In genomic region chr16:74730049-74730683, GRCh38 we compare ENCODE assay signal across 14 cellular contexts. TPM values are rescaled to one million over a fixed set of nuclear protein-coding genes. Genes with fewer than 3 reads are reported as not detected.
A peak's percentile ranks its signal among the peaks of the same experiment; 100 is the strongest.
DNase-seq lines count a peak whose midpoint lies in the region; ATAC-seq, FAIRE-seq and TF ChIP-seq lines count a peak whose summit lies in the region.
"Had no signal": no experiment of that assay in that cellular context is flagged by ENCODE, and none has a peak within 500 bp of the region (broad histone marks: within the 10 kb centered on the region; RNA-seq: fewer than 3 reads in every experiment).

No MANE protein-coding gene starts in this region.

- no peaks in the 10 kb centered on the region for H3K79me2 ChIP-seq in MM.1S (ENCODE audit: low read length)

- no peak overlapping the region for H2AFZ ChIP-seq in MM.1S (ENCODE audit: low read length)

- CTCF ChIA-PET in MCF 10A (lab: Yijun Ruan, JAX) = interaction anchor here (0.6 to 1.9 kb wide), 4 partner anchors 20 to 144 kb away, joined by 3 to 11 read pairs (median 6); no protein-coding TSS in a partner anchor
- CTCF ChIA-PET in activated CD4-positive, alpha-beta memory T cell treated with anti-CD3 and anti-CD28 coated beads, Interleukin-2, amount 10 ng/mL, durations not matched to agents 7 days and 5 days (lab: Charles Lee) = interaction anchor here (0.6 to 1.4 kb wide), 2 partner anchors 133 to 530 kb away, joined by 4 to 5 read pairs; no protein-coding TSS in a partner anchor

- peak; percentile 51 for ATAC-seq in activated naive CD8-positive, alpha-beta T cell treated with anti-CD3 and anti-CD28 coated beads, Interleukin-2, amount 10 ng/mL, durations not matched to agents 7 days and 5 days (ENCODE audit: low read depth)
- no peak for ATAC-seq in activated naive CD8-positive, alpha-beta T cell treated with anti-CD3 and anti-CD28 coated beads, Interleukin-2, amount 50 U/mL, for 24 hours
- ATAC-seq in lower lobe of right lung = peak; percentile 56 to 60
- ATAC-seq in stimulated activated naive CD8-positive, alpha-beta T cell treated with anti-CD3 and anti-CD28 coated beads, Interleukin-15, amount 100 ng/mL, for 72 hours = no peak

- peaks cover 9% of the 10 kb centered on the region for H3K9me3 Mint-ChIP-seq in activated naive CD8-positive, alpha-beta T cell treated with anti-CD3 and anti-CD28 coated beads, Interleukin-2, amount 10 ng/mL, durations not matched to agents 7 days and 5 days
- peaks cover 11% of the 10 kb centered on the region for H3K9me3 Mint-ChIP-seq in activated naive CD8-positive, alpha-beta T cell treated with anti-CD3 and anti-CD28 coated beads, Interleukin-2, amount 50 U/mL, for 24 hours
- peaks cover 9% of the 10 kb centered on the region for H3K9me3 Mint-ChIP-seq in MCF 10A (ENCODE audit: unreplicated experiment)
- peaks cover 0 to 15% of the 10 kb centered on the region in 2 donors for H3K9me3 Mint-ChIP-seq in stimulated activated naive CD8-positive, alpha-beta T cell treated with anti-CD3 and anti-CD28 coated beads, Interleukin-15, amount 100 ng/mL, for 72 hours
- H3K9me3 Mint-ChIP-seq in activated CD4-positive, alpha-beta memory T cell treated with anti-CD3 and anti-CD28 coated beads, Interleukin-2, amount 10 ng/mL, durations not matched to agents 7 days and 5 days = peaks cover 9% of the 10 kb centered on the region

- no peaks in the 10 kb centered on the region for H3K9me2 ChIP-seq in MM.1S (replicated peaks; ENCODE audit: insufficient read depth, low read length)

- no peak overlapping the region for H3K4me2 ChIP-seq in MM.1S (ENCODE audit: low read depth, low read length)

- no peak overlapping the region for H3K9ac ChIP-seq in MM.1S (ENCODE audit: low read length)

- peak overlapping the region; percentile 44 for H3K4me3 Mint-ChIP-seq in activated naive CD8-positive, alpha-beta T cell treated with anti-CD3 and anti-CD28 coated beads, Interleukin-2, amount 10 ng/mL, durations not matched to agents 7 days and 5 days
- H3K4me3 Mint-ChIP-seq in activated naive CD8-positive, alpha-beta T cell treated with anti-CD3 and anti-CD28 coated beads, Interleukin-2, amount 50 U/mL, for 24 hours = no peak overlapping the region
- H3K4me3 Mint-ChIP-seq in MCF 10A (ENCODE audit: unreplicated experiment) = no peak overlapping the region
- H3K4me3 Mint-ChIP-seq in stimulated activated naive CD8-positive, alpha-beta T cell treated with anti-CD3 and anti-CD28 coated beads, Interleukin-15, amount 100 ng/mL, for 72 hours = no peak overlapping the region
- no peak overlapping the region for H3K4me3 Mint-ChIP-seq in activated CD4-positive, alpha-beta memory T cell treated with anti-CD3 and anti-CD28 coated beads, Interleukin-2, amount 10 ng/mL, durations not matched to agents 7 days and 5 days
- H3K4me3 Mint-ChIP-seq: stimulated activated naive CD8-positive, alpha-beta T cell treated with anti-CD3 and anti-CD28 coated beads, Interleukin-15, Interleukin-2, amounts not matched to agents 100 ng/mL and 50 ng/mL, for 24 hours had no signal

- no peaks in the 10 kb centered on the region for H3K36me3 Mint-ChIP-seq in activated naive CD8-positive, alpha-beta T cell treated with anti-CD3 and anti-CD28 coated beads, Interleukin-2, amount 10 ng/mL, durations not matched to agents 7 days and 5 days
- no peaks in the 10 kb centered on the region for H3K36me3 Mint-ChIP-seq in activated naive CD8-positive, alpha-beta T cell treated with anti-CD3 and anti-CD28 coated beads, Interleukin-2, amount 50 U/mL, for 24 hours (ENCODE audit: low read depth)
- no peaks in the 10 kb centered on the region for H3K36me3 Mint-ChIP-seq in MCF 10A (ENCODE audit: insufficient read depth, unreplicated experiment)
- no peaks in the 10 kb centered on the region for H3K36me3 Mint-ChIP-seq in activated CD4-positive, alpha-beta memory T cell treated with anti-CD3 and anti-CD28 coated beads, Interleukin-2, amount 10 ng/mL, durations not matched to agents 7 days and 5 days (ENCODE audit: low read depth)

- FAIRE-seq in D721Med (lab: Jason Lieb, UNC) = no peak
- FAIRE-seq: frontal cortex had no signal

- H3K9me3 ChIP-seq in lower lobe of right lung = peaks cover 6% of the 10 kb centered on the region
- no peaks in the 10 kb centered on the region for H3K9me3 ChIP-seq in MM.1S (replicated peaks; ENCODE audit: insufficient read depth, low read length)

- no peaks in the 10 kb centered on the region for H4K20me1 ChIP-seq in MM.1S (ENCODE audit: insufficient read depth, low read length)

- POLR2A ChIA-PET in activated naive CD8-positive, alpha-beta T cell treated with anti-CD3 and anti-CD28 coated beads, Interleukin-2, amount 10 ng/mL, durations not matched to agents 7 days and 5 days (lab: Charles Lee) = no interaction called here
- POLR2A ChIA-PET in MCF 10A (lab: Yijun Ruan, JAX) = interaction anchor here (0.6 to 0.9 kb wide), 3 partner anchors 8 to 37 kb away, joined by 3 to 4 read pairs (median 3); no protein-coding TSS in a partner anchor
- POLR2A ChIA-PET in activated CD4-positive, alpha-beta memory T cell treated with anti-CD3 and anti-CD28 coated beads, Interleukin-2, amount 10 ng/mL, durations not matched to agents 7 days and 5 days (lab: Charles Lee) = interaction anchor here (0.8 kb wide), 1 partner anchor 45 kb away, joined by 4 read pairs; the partner anchor contains the start of gene FA2H

- no peak for TF ChIP-seq CTCF in MCF 10A (IDR thresholded peaks at IDR 0.05; ENCODE audit: unreplicated experiment)
- TF ChIP-seq CTCF in lower lobe of right lung (IDR thresholded peaks at IDR 0.05) = no peak
- no peak for TF ChIP-seq CTCF in D721Med (IDR thresholded peaks at IDR 0.05; ENCODE audit: insufficient read depth, missing control alignments)
- no peak for TF ChIP-seq CTCF in MM.1S (IDR thresholded peaks at IDR 0.05; ENCODE audit: low read length)

- no peaks in the 10 kb centered on the region for H3F3A ChIP-seq in MM.1S (ENCODE audit: insufficient read depth, low read length)

- no TSS peak for BruUV-seq in MCF 10A (replicated peaks; lab: Mats Ljungman, UMichigan)

- H3K4me3 ChIP-seq in lower lobe of right lung = no peak overlapping the region
- no peak overlapping the region for H3K4me3 ChIP-seq in MM.1S (ENCODE audit: low read length)

- peaks cover 10% of the 10 kb centered on the region for H3K27me3 Mint-ChIP-seq in activated naive CD8-positive, alpha-beta T cell treated with anti-CD3 and anti-CD28 coated beads, Interleukin-2, amount 10 ng/mL, durations not matched to agents 7 days and 5 days
- H3K27me3 Mint-ChIP-seq in activated naive CD8-positive, alpha-beta T cell treated with anti-CD3 and anti-CD28 coated beads, Interleukin-2, amount 50 U/mL, for 24 hours = no peaks in the 10 kb centered on the region
- H3K27me3 Mint-ChIP-seq in MCF 10A (ENCODE audit: insufficient read depth, unreplicated experiment) = no peaks in the 10 kb centered on the region
- no peaks in the 10 kb centered on the region for H3K27me3 Mint-ChIP-seq in stimulated activated naive CD8-positive, alpha-beta T cell treated with anti-CD3 and anti-CD28 coated beads, Interleukin-15, amount 100 ng/mL, for 72 hours
- no peaks in the 10 kb centered on the region for H3K27me3 Mint-ChIP-seq in activated CD4-positive, alpha-beta memory T cell treated with anti-CD3 and anti-CD28 coated beads, Interleukin-2, amount 10 ng/mL, durations not matched to agents 7 days and 5 days
- H3K27me3 Mint-ChIP-seq: stimulated activated naive CD8-positive, alpha-beta T cell treated with anti-CD3 and anti-CD28 coated beads, Interleukin-15, Interleukin-2, amounts not matched to agents 100 ng/mL and 50 ng/mL, for 24 hours had no signal

- intact Hi-C loops in MCF 10A (cut with micrococcal nuclease) = no loop called here
- intact Hi-C loops in lower lobe of right lung (cut with DNase I) = no loop called here

- peak overlapping the region; percentile 79 for H3K27ac Mint-ChIP-seq in activated naive CD8-positive, alpha-beta T cell treated with anti-CD3 and anti-CD28 coated beads, Interleukin-2, amount 10 ng/mL, durations not matched to agents 7 days and 5 days
- H3K27ac Mint-ChIP-seq in activated naive CD8-positive, alpha-beta T cell treated with anti-CD3 and anti-CD28 coated beads, Interleukin-2, amount 50 U/mL, for 24 hours = no peak overlapping the region
- peak overlapping the region; percentile 23 for H3K27ac Mint-ChIP-seq in MCF 10A (ENCODE audit: low read depth, unreplicated experiment)
- no peak overlapping the region for H3K27ac Mint-ChIP-seq in stimulated activated naive CD8-positive, alpha-beta T cell treated with anti-CD3 and anti-CD28 coated beads, Interleukin-15, amount 100 ng/mL, for 72 hours
- H3K27ac Mint-ChIP-seq in activated CD4-positive, alpha-beta memory T cell treated with anti-CD3 and anti-CD28 coated beads, Interleukin-2, amount 10 ng/mL, durations not matched to agents 7 days and 5 days = no peak overlapping the region
- H3K27ac Mint-ChIP-seq: stimulated activated naive CD8-positive, alpha-beta T cell treated with anti-CD3 and anti-CD28 coated beads, Interleukin-15, Interleukin-2, amounts not matched to agents 100 ng/mL and 50 ng/mL, for 24 hours had no signal

- H3K4me1 ChIP-seq in lower lobe of right lung (no peaks in the 10 kb centered on the region), MM.1S (ENCODE audit: low read length) (no peaks in the 10 kb centered on the region)

- no peak for DNase-seq in activated naive CD8-positive, alpha-beta T cell treated with anti-CD3 and anti-CD28 coated beads, Interleukin-2, amount 10 ng/mL, durations not matched to agents 7 days and 5 days
- no peak for DNase-seq in activated naive CD8-positive, alpha-beta T cell treated with anti-CD3 and anti-CD28 coated beads, Interleukin-2, amount 50 U/mL, for 24 hours
- peak; percentile 53 for DNase-seq in MCF 10A (ENCODE audit: unreplicated experiment)
- no peak for DNase-seq in lower lobe of right lung
- no peak for DNase-seq in stimulated activated naive CD8-positive, alpha-beta T cell treated with anti-CD3 and anti-CD28 coated beads, Interleukin-15, amount 100 ng/mL, for 72 hours
- no peak for DNase-seq in D721Med (ENCODE audit: insufficient read length, low spot score)
- DNase-seq in MM.1S = no peak
- no peak for DNase-seq in activated CD4-positive, alpha-beta memory T cell treated with anti-CD3 and anti-CD28 coated beads, Interleukin-2, amount 10 ng/mL, durations not matched to agents 7 days and 5 days
- DNase-seq: activated naive CD4-positive, alpha-beta T cell; stimulated activated CD4-positive, alpha-beta T cell treated with anti-CD3 and anti-CD28 coated beads, Interleukin-4, amount 100 ng/mL, for 1 hour; T-helper 1 cell had no signal

- H3K27ac ChIP-seq in lower lobe of right lung (no peak overlapping the region), MM.1S (ENCODE audit: low read length) (no peak overlapping the region)

- peaks cover 15% of the 10 kb centered on the region for H3K4me1 Mint-ChIP-seq in activated naive CD8-positive, alpha-beta T cell treated with anti-CD3 and anti-CD28 coated beads, Interleukin-2, amount 10 ng/mL, durations not matched to agents 7 days and 5 days
- peaks cover 8% of the 10 kb centered on the region for H3K4me1 Mint-ChIP-seq in activated naive CD8-positive, alpha-beta T cell treated with anti-CD3 and anti-CD28 coated beads, Interleukin-2, amount 50 U/mL, for 24 hours
- H3K4me1 Mint-ChIP-seq in MCF 10A (ENCODE audit: insufficient read depth, unreplicated experiment) = peaks cover 12% of the 10 kb centered on the region
- peaks cover 13% of the 10 kb centered on the region for H3K4me1 Mint-ChIP-seq in stimulated activated naive CD8-positive, alpha-beta T cell treated with anti-CD3 and anti-CD28 coated beads, Interleukin-15, amount 100 ng/mL, for 72 hours
- peaks cover 8% of the 10 kb centered on the region for H3K4me1 Mint-ChIP-seq in activated CD4-positive, alpha-beta memory T cell treated with anti-CD3 and anti-CD28 coated beads, Interleukin-2, amount 10 ng/mL, durations not matched to agents 7 days and 5 days

- no peaks in the 10 kb centered on the region for H3K27me3 ChIP-seq in lower lobe of right lung (ENCODE audit: low read depth)
- H3K27me3 ChIP-seq in MM.1S (replicated peaks; ENCODE audit: insufficient read depth, low read length) = no peaks in the 10 kb centered on the region

- H3K36me3 ChIP-seq in lower lobe of right lung = no peaks in the 10 kb centered on the region
- H3K36me3 ChIP-seq in MM.1S (replicated peaks; ENCODE audit: insufficient read depth, low read length) = no peaks in the 10 kb centered on the region

RNA-seq across cellular contexts. Expression of gene MLKL, which starts 29.5 kb away (rescaled TPM):
- total RNA-seq in activated naive CD8-positive, alpha-beta T cell treated with anti-CD3 and anti-CD28 coated beads, Interleukin-2, amount 10 ng/mL, durations not matched to agents 7 days and 5 days = 10 to 100 TPM; 25.6 to 28.7 TPM
- total RNA-seq in MCF 10A (2022) (12.1 and 14.2 TPM in 2 replicates), lower lobe of right lung (36.7 TPM)
- total RNA-seq in activated CD4-positive, alpha-beta memory T cell treated with anti-CD3 and anti-CD28 coated beads, Interleukin-2, amount 10 ng/mL, durations not matched to agents 7 days and 5 days = 10 to 100 TPM; 42.8 to 45.2 TPM
- total RNA-seq: G401 had no signal

RNA-seq across cellular contexts. Expression of gene FA2H, which starts 44.5 kb away (rescaled TPM):
- total RNA-seq in activated naive CD8-positive, alpha-beta T cell treated with anti-CD3 and anti-CD28 coated beads, Interleukin-2, amount 10 ng/mL, durations not matched to agents 7 days and 5 days = not detected
- not detected in 2 replicates for total RNA-seq in MCF 10A (2022)
- 2.5 TPM for total RNA-seq in lower lobe of right lung
- total RNA-seq in activated CD4-positive, alpha-beta memory T cell treated with anti-CD3 and anti-CD28 coated beads, Interleukin-2, amount 10 ng/mL, durations not matched to agents 7 days and 5 days = 1 to 10 TPM in 1 of 2 experiments, under 1 TPM in 1; 0.50 to 1.1 TPM
- total RNA-seq: G401 had no signal

Comparison
In these comparisons a context has a peak if more than half of its experiments do, and no peak if none do; other contexts are left out.
1. ATAC-seq: peak in activated naive CD8-positive, alpha-beta T cell treated with anti-CD3 and anti-CD28 coated beads, Interleukin-2, amount 10 ng/mL, durations not matched to agents 7 days and 5 days (single experiment) and lower lobe of right lung (2 of 2); none in activated naive CD8-positive, alpha-beta T cell treated with anti-CD3 and anti-CD28 coated beads, Interleukin-2, amount 50 U/mL, for 24 hours (single experiment) and stimulated activated naive CD8-positive, alpha-beta T cell treated with anti-CD3 and anti-CD28 coated beads, Interleukin-15, amount 100 ng/mL, for 72 hours (single experiment).
2. H3K27ac Mint-ChIP-seq: peak in activated naive CD8-positive, alpha-beta T cell treated with anti-CD3 and anti-CD28 coated beads, Interleukin-2, amount 10 ng/mL, durations not matched to agents 7 days and 5 days (single experiment) and MCF 10A (single experiment); none in activated naive CD8-positive, alpha-beta T cell treated with anti-CD3 and anti-CD28 coated beads, Interleukin-2, amount 50 U/mL, for 24 hours (single experiment), stimulated activated naive CD8-positive, alpha-beta T cell treated with anti-CD3 and anti-CD28 coated beads, Interleukin-15, amount 100 ng/mL, for 72 hours (0 of 2) and activated CD4-positive, alpha-beta memory T cell treated with anti-CD3 and anti-CD28 coated beads, Interleukin-2, amount 10 ng/mL, durations not matched to agents 7 days and 5 days (single experiment).